In the genomic region with DNA sequence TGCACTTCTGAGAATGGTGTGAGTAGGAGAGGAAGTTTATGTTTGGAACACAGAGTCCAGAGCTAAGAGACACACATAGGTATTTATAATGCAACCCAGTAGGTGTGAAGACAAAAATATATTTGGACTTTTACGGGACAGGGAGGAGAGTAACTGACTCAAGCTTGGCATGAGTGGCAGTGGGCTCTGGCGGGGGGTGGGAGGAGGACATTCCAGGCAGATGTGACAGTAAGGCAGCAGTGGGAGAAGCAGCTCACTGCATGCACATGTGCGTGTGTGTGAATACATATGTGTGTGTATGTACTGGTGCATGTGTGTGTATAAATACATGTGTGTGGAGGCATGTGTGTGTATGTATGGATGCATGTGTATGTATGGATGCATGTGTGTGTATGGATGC, we compare ENCODE assay signal across 24 cellular contexts. TPM values are rescaled to one million over a fixed set of nuclear protein-coding genes. Genes with fewer than 3 reads are reported as not detected.
DNase-seq lines count a peak whose midpoint lies in the region; FAIRE-seq and TF ChIP-seq lines count a peak whose summit lies in the region.
"Had no signal": no experiment of that assay in that cellular context is flagged by ENCODE, and none has a peak within 500 bp of the region (broad histone marks: within the 10 kb centered on the region; RNA-seq: fewer than 3 reads in every experiment).

No MANE protein-coding gene starts in this region.

- H3K56ac ChIP-seq in H9 (ENCODE audit: insufficient read length, low read depth, low read length) (no peak overlapping the region), H1 (replicated peaks; ENCODE audit: insufficient read length, low read depth, low read length) (no peak overlapping the region)

- H3K27ac ChIP-seq in H9 (ENCODE audit: insufficient read length, low read depth, low read length), result no peak overlapping the region
- no peak overlapping the region for H3K27ac ChIP-seq in H1 (ENCODE audit: low read depth, low read length)
- H3K27ac ChIP-seq in sigmoid colon, result no peak overlapping the region
- H3K27ac ChIP-seq: A549 had no signal

- no peaks in the 10 kb centered on the region for H3K27me3 ChIP-seq in H9 (ENCODE audit: insufficient read depth, low read length)
- no peaks in the 10 kb centered on the region for H3K27me3 ChIP-seq in H1 (replicated peaks in 1 of 4; ENCODE audit: control insufficient read depth in 3 of 4, extremely low read depth in 1 of 4, insufficient read depth in 3 of 4, low read length in 3 of 4)
- no peaks in the 10 kb centered on the region for H3K27me3 ChIP-seq in sigmoid colon
- H3K27me3 ChIP-seq: BLaER1 treated with 17β-estradiol and CSF1 and Interleukin-3, amounts not matched to agents 10 nM and 100 nM had no signal

- no peaks in the 10 kb centered on the region for H3K36me3 Mint-ChIP-seq in H9 (ENCODE audit: insufficient read depth in 1 of 3, low read depth in 3 of 3)
- H3K36me3 Mint-ChIP-seq: CD14-positive monocyte; CD8-positive, alpha-beta memory T cell had no signal

- peaks cover 9% of the 10 kb centered on the region for H3K27me3 Mint-ChIP-seq in H9 (ENCODE audit: low read depth)

- H3K9me3 ChIP-seq in H9 (ENCODE audit: control insufficient read depth, low read depth, low read length) (no peaks in the 10 kb centered on the region), H1 (ENCODE audit: insufficient read depth in 2 of 2, low read depth in 1 of 2, low read length in 1 of 2) (no peaks in the 10 kb centered on the region; a peak in 1 of 4 replicates), sigmoid colon (no peaks in the 10 kb centered on the region)
- H3K9me3 ChIP-seq: A549; BE2C; BLaER1 treated with 17β-estradiol and CSF1 and Interleukin-3, amounts not matched to agents 10 nM and 100 nM had no signal

- peaks cover 11 to 15% of the 10 kb centered on the region in 2 experiments for H3K4me1 Mint-ChIP-seq in H9
- H3K4me1 Mint-ChIP-seq: CD14-positive monocyte; CD8-positive, alpha-beta memory T cell had no signal

- TF ChIP-seq EP300 in H1 (IDR thresholded peaks at IDR 0.05; ENCODE audit: borderline replicate concordance in 1 of 2, low read depth in 2 of 2, low read length in 2 of 2), result no peak
- no peak for TF ChIP-seq EP300 in sigmoid colon (IDR thresholded peaks at IDR 0.05)

- H3K4me3 Mint-ChIP-seq in H9, result no peak overlapping the region
- H3K4me3 Mint-ChIP-seq: CD14-positive monocyte; CD4-positive, alpha-beta T cell; CD8-positive, alpha-beta memory T cell had no signal

- CTCF ChIA-PET in H1 (lab: Charles Lee; ENCODE audit: partially characterized antibody), result interaction anchor here (1.0 to 2.3 kb wide), 5 partner anchors 13 to 30 kb away, joined by 3 to 17 read pairs (median 8); no protein-coding TSS in a partner anchor

- H2BK5ac ChIP-seq in H9 (ENCODE audit: insufficient read length, low read length) (no peak overlapping the region), H1 (ENCODE audit: low read depth, low read length) (no peak overlapping the region)

- no peak overlapping the region for H3K9ac ChIP-seq in H9 (ENCODE audit: extremely low read depth, insufficient read length, low read length)
- no peak overlapping the region for H3K9ac ChIP-seq in H1 (replicated peaks in 1 of 4; ENCODE audit: extremely low read depth in 1 of 4, low read depth in 3 of 4, low read length in 3 of 4)
- H3K9ac ChIP-seq: BLaER1 treated with 17β-estradiol and CSF1 and Interleukin-3, amounts not matched to agents 10 nM and 100 nM had no signal

- H3K4me2 ChIP-seq in H9 (ENCODE audit: insufficient read depth, insufficient read length, low read length) (no peak overlapping the region), H1 (ENCODE audit: insufficient read depth in 1 of 2, low read depth in 2 of 2, low read length in 2 of 2) (no peak overlapping the region)
- H3K4me2 ChIP-seq: A549 had no signal

- WGBS in H9 (ENCODE audit: extremely low coverage, insufficient read length, low lambda C conversion rate), result no CpG with 5 or more reads among the region's 3 CpGs
- WGBS in H1 (ENCODE audit: extremely low coverage in 1 of 2, insufficient coverage in 1 of 2, insufficient read length in 1 of 2, insufficient replicate concordance in 2 of 2, low coverage in 1 of 2, low lambda C conversion rate in 2 of 2, missing lambda C conversion rate in 1 of 2), 2 experiments, result 90% methylated on average over 3 of the region's 3 CpGs; no CpG with 5 or more reads in 1 of the 2 experiments
- WGBS in sigmoid colon, 2 donors, result 87 to 89% methylated on average over 3 of the region's 3 CpGs

- H4K5ac ChIP-seq in H9 (ENCODE audit: insufficient read length, low read depth, low read length) (no peak overlapping the region), H1 (ENCODE audit: insufficient read length, low read depth, low read length) (no peak overlapping the region)

- POLR2A ChIA-PET in H1 (lab: Charles Lee; ENCODE audit: partially characterized antibody), result no interaction called here

- H3K36me3 ChIP-seq in H1 (ENCODE audit: control insufficient read depth in 2 of 4, insufficient read depth in 4 of 4, low read length in 3 of 4) (no peaks in the 10 kb centered on the region), sigmoid colon (no peaks in the 10 kb centered on the region)
- H3K36me3 ChIP-seq: BE2C; BLaER1 treated with 17β-estradiol and CSF1 and Interleukin-3, amounts not matched to agents 10 nM and 100 nM had no signal

- H2AFZ ChIP-seq in H9 (ENCODE audit: low read length), result no peak overlapping the region
- no peak overlapping the region for H2AFZ ChIP-seq in H1 (ENCODE audit: low read length)

- H2BK20ac ChIP-seq in H9 (ENCODE audit: low read depth, low read length, poor library complexity, severe bottlenecking), result no peak overlapping the region
- H2BK20ac ChIP-seq in H1 (ENCODE audit: low read length), result no peak overlapping the region

- peaks cover 2 to 3% of the 10 kb centered on the region in 2 experiments; a peak in 2 of 5 replicates for H3K9me3 Mint-ChIP-seq in H9
- H3K9me3 Mint-ChIP-seq: CD14-positive monocyte; CD4-positive, alpha-beta T cell; CD8-positive, alpha-beta memory T cell had no signal

- no peak overlapping the region for H3T11ph ChIP-seq in H9 (ENCODE audit: low read length)

- H2AK5ac ChIP-seq in H9 (ENCODE audit: insufficient read length, low read length) (no peak overlapping the region), H1 (ENCODE audit: low read depth, low read length) (no peak overlapping the region)

- H3K4me1 ChIP-seq in H9 (ENCODE audit: insufficient read depth, low read length) (no peaks in the 10 kb centered on the region; the same call in 1 of the 2 replicates), H1 (replicated peaks in 1 of 4; ENCODE audit: control insufficient read depth in 3 of 4, insufficient read depth in 4 of 4, low read length in 3 of 4) (peaks cover 0 to 3% (median 1%) of the 10 kb centered on the region in 4 experiments; a peak in 1 of 7 replicates), sigmoid colon (peaks cover 0 to 10% (median 4%) of the 10 kb centered on the region in 4 donors)
- H3K4me1 ChIP-seq: A549, BE2C had no signal

- no peak overlapping the region for H3K14ac ChIP-seq in H9 (ENCODE audit: insufficient read depth, low read length)
- H3K14ac ChIP-seq in H1 (ENCODE audit: insufficient read length), result peak overlapping the region; percentile 80

- intact Hi-C loops in sigmoid colon (cut with DNase I), result no loop called here

- H4K8ac ChIP-seq in H9 (replicated peaks; ENCODE audit: insufficient read length, low read depth, low read length) (peak overlapping the region; percentile 96), H1 (ENCODE audit: extremely low read depth, insufficient read depth, low read length) (no peak overlapping the region)

- no peak overlapping the region for H3K4me3 ChIP-seq in H1 (ENCODE audit: extremely low read depth in 1 of 4, insufficient read depth in 2 of 4, low read depth in 3 of 4, low read length in 4 of 4)
- H3K4me3 ChIP-seq in sigmoid colon, result no peak overlapping the region
- H3K4me3 ChIP-seq: A549; BLaER1 treated with 17β-estradiol and CSF1 and Interleukin-3, amounts not matched to agents 10 nM and 100 nM had no signal

- H3K79me2 ChIP-seq in H9 (ENCODE audit: insufficient read depth, low read length) (no peaks in the 10 kb centered on the region), H1 (ENCODE audit: control insufficient read depth in 1 of 2, insufficient read depth in 2 of 2, low read length in 2 of 2) (no peaks in the 10 kb centered on the region; a peak in 1 of 4 replicates)

- H2BK12ac ChIP-seq in H9 (ENCODE audit: insufficient read length, low read depth, low read length) (no peak overlapping the region), H1 (ENCODE audit: low read depth, low read length) (no peak overlapping the region)

- no peaks in the 10 kb centered on the region for H3K79me1 ChIP-seq in H9 (ENCODE audit: insufficient read depth, low read depth, low read length, poor library complexity, severe bottlenecking)
- H3K79me1 ChIP-seq in H1 (ENCODE audit: low read depth, low read length), result no peaks in the 10 kb centered on the region

- no peaks in the 10 kb centered on the region for H4K20me1 ChIP-seq in H9 (ENCODE audit: control insufficient read depth, insufficient read depth, insufficient read length)
- peaks cover 0 to 6% of the 10 kb centered on the region in 2 experiments for H4K20me1 ChIP-seq in H1 (replicated peaks in 1 of 2; ENCODE audit: control insufficient read depth in 1 of 2, insufficient read depth in 2 of 2, low read length in 2 of 2)
- H4K20me1 ChIP-seq: BLaER1 treated with 17β-estradiol and CSF1 and Interleukin-3, amounts not matched to agents 10 nM and 100 nM had no signal

- H3K23ac ChIP-seq in H9 (ENCODE audit: insufficient read length, low read depth, low read length), result no peak overlapping the region
- no peak overlapping the region for H3K23ac ChIP-seq in H1 (ENCODE audit: insufficient read length)

- H4K91ac ChIP-seq in H9 (ENCODE audit: insufficient read length, low read depth, low read length), result no peak overlapping the region
- H4K91ac ChIP-seq in H1 (replicated peaks; ENCODE audit: insufficient read length, low read length), result no peak overlapping the region

- H3K4ac ChIP-seq in H9 (ENCODE audit: low read depth, low read length), result no peak overlapping the region
- no peak overlapping the region for H3K4ac ChIP-seq in H1 (replicated peaks; ENCODE audit: insufficient read length, low read depth, low read length)

- no peak for FAIRE-seq in H1 (lab: Jason Lieb, UNC)
- FAIRE-seq: A549, GM18507 had no signal

- H2BK120ac ChIP-seq in H9 (ENCODE audit: low read depth, low read length, poor library complexity, severe bottlenecking) (no peak overlapping the region), H1 (replicated peaks; ENCODE audit: low read depth, low read length) (no peak overlapping the region)

- H3K18ac ChIP-seq in H9 (ENCODE audit: insufficient read length, low read depth, low read length) (no peak overlapping the region), H1 (ENCODE audit: extremely low read depth, low read length) (no peak overlapping the region)

- H3K27ac Mint-ChIP-seq in H9, result peak overlapping the region in 1 of 3 experiments; percentile 0; a peak in 1 of 7 replicates
- H3K27ac Mint-ChIP-seq: CD4-positive, alpha-beta T cell; CD8-positive, alpha-beta memory T cell had no signal

- TF ChIP-seq CTCF in H9 (conservative IDR thresholded peaks at IDR 0.05), result no peak
- TF ChIP-seq CTCF in H1 (IDR thresholded peaks at IDR 0.05; ENCODE audit: control extremely low read depth in 1 of 3, insufficient read depth in 1 of 3, low read depth in 1 of 3, low read length in 3 of 3), result no peak
- no peak for TF ChIP-seq CTCF in sigmoid colon (IDR thresholded peaks at IDR 0.05)

- TF ChIP-seq POLR2A in H1 (IDR thresholded peaks at IDR 0.05; ENCODE audit: control extremely low read depth in 1 of 2, low read depth in 2 of 2, low read length in 2 of 2), result no peak
- TF ChIP-seq POLR2A in sigmoid colon (IDR thresholded peaks at IDR 0.05), result no peak

- H2BK15ac ChIP-seq in H9 (ENCODE audit: low read depth, low read length) (no peak overlapping the region), H1 (ENCODE audit: low read length) (no peak overlapping the region)

- TF ChIP-seq RAD21 in H1 (IDR thresholded peaks at IDR 0.05 in 1 of 2, conservative IDR thresholded peaks at IDR 0.05 in 1 of 2; ENCODE audit: low read depth in 2 of 2, low read length in 2 of 2), result no peak

- DNase-seq in H9, result peak; percentile 12
- DNase-seq in H1 (ENCODE audit: low read depth in 1 of 2, low spot score in 2 of 2), result no peak
- peak; percentile 23 for DNase-seq in islet precursor cell
- DNase-seq in sigmoid colon, result peak; percentile 40
- DNase-seq in stimulated activated CD4-positive, alpha-beta T cell treated with anti-CD3 and anti-CD28 coated beads, Interleukin-4, amount 100 ng/mL, for 4 hours, result no peak
- DNase-seq in cerebellar cortex (ENCODE audit: low spot score), result no peak
- DNase-seq in UCSD-AML1 (lab: John Stamatoyannopoulos, UW; ENCODE audit: unreplicated experiment), result no peak
- DNase-seq: 8988T; ACHN; AML-193; BE2C; CD4-positive, alpha-beta T cell; CD8-positive, alpha-beta memory T cell; DMS53; DMS79 treated with DMSO at 0.1 percent for 48 hours; GF-D8; GOT3 had no signal

- H3K23me2 ChIP-seq in H9 (ENCODE audit: insufficient read length, low read depth, low read length, poor library complexity, severe bottlenecking) (no peaks in the 10 kb centered on the region), H1 (ENCODE audit: low read depth, low read length) (peaks cover 2% of the 10 kb centered on the region; the same call in 1 of the 2 replicates)

RNA-seq across cellular contexts. Expression of a gene that starts 51.4 kb away (rescaled TPM):
- total RNA-seq in H9 (2021) (not detected in 2 replicates), sigmoid colon (under 1 TPM in 1 of 4 donors, not detected in 3; 0.33 TPM)
- not detected in 2 replicates for total RNA-seq in H1 (2021; fragmentation: NEBNext Ultra II Directional; extraction: Animal tissue kit (Norgen Biotek cat#: 25700))
- polyA plus RNA-seq in H1 (2011; rRNA removed) (0.50 and 0.91 TPM in 2 replicates), sigmoid colon (not detected)
- 0.52 TPM for polyA plus RNA-seq in H1 (2011; cell fraction: cytosol; rRNA removed)
- polyA plus RNA-seq in H1 (2011; cell fraction: nucleus; rRNA removed), result 2.6 TPM
- 0.40 to 0.93 TPM (median 0.68 TPM) in 4 replicates for polyA plus RNA-seq in H1 (2012, experiment 1 of 2)
- polyA plus RNA-seq in H1 (2012, experiment 2 of 2), result not detected
- 0.04 TPM for polyA plus RNA-seq in H1 (2013, experiment 1 of 2)
- polyA plus RNA-seq in H1 (2013, experiment 2 of 2), result 0.09 TPM
- not detected in 2 replicates for polyA minus RNA-seq in H1 (2011; rRNA and poly(A)+ RNA removed)
- polyA minus RNA-seq in H1 (2011; cell fraction: cytosol; rRNA and poly(A)+ RNA removed), result not detected
- 3.4 TPM for polyA minus RNA-seq in H1 (2011; cell fraction: nucleus; rRNA and poly(A)+ RNA removed)
- total RNA-seq: CD4-positive, alpha-beta T cell; CD8-positive, alpha-beta memory T cell; Daoy; G401; H7 had no signal
- polyA plus RNA-seq: A549; CD14-positive monocyte; CD8-positive, alpha-beta memory T cell had no signal

Comparison
In these comparisons a context has a peak if more than half of its experiments do, and no peak if none do; other contexts are left out.
1. DNase-seq: peak in H9 (single experiment), islet precursor cell (single experiment) and sigmoid colon (single experiment); none in H1 (0 of 2), stimulated activated CD4-positive, alpha-beta T cell treated with anti-CD3 and anti-CD28 coated beads, Interleukin-4, amount 100 ng/mL, for 4 hours (0 of 2), cerebellar cortex (single experiment) and UCSD-AML1 (single experiment).